ENCODE assay signal across 8 cellular contexts in genomic region chr3:45105855-45106655, GRCh38. TPM values are rescaled to one million over a fixed set of nuclear protein-coding genes. Genes with fewer than 3 reads are reported as not detected.
A peak's percentile ranks its signal among the peaks of the same experiment; 100 is the strongest.
DNase-seq lines count a peak whose midpoint lies in the region; ATAC-seq, FAIRE-seq and TF ChIP-seq lines count a peak whose summit lies in the region.

No MANE protein-coding gene starts in this region.

- no peak overlapping the region for H3K4me3 Mint-ChIP-seq in WTC11

- no peak for TF ChIP-seq CTCF in WTC11 (IDR thresholded peaks at IDR 0.05)
- no peak for TF ChIP-seq CTCF in cardiac fibroblast (IDR thresholded peaks at IDR 0.05; ENCODE audit: low read depth, low read length)
- no peak for TF ChIP-seq CTCF in ascending aorta (IDR thresholded peaks at IDR 0.05)

- H3K4me1 Mint-ChIP-seq in WTC11: no peaks in the 10 kb centered on the region

- POLR2A ChIA-PET in WTC11 (lab: Charles Lee): no interaction called here

- intact Hi-C loops in ascending aorta (cut with DNase I): no loop called here

- no peaks in the 10 kb centered on the region for H3K36me3 ChIP-seq in ascending aorta

- ATAC-seq in GM19463 (IDR thresholded peaks at IDR 0.05; ENCODE audit: unreplicated experiment): peak; percentile 49
- ATAC-seq in WTC11: no peak
- ATAC-seq in GM19397 (IDR thresholded peaks at IDR 0.05; ENCODE audit: unreplicated experiment): no peak
- ATAC-seq in GM19324 (IDR thresholded peaks at IDR 0.05; ENCODE audit: low FRiP score, unreplicated experiment): no peak

- H3K4me1 ChIP-seq in ascending aorta: no peaks in the 10 kb centered on the region

- no peaks in the 10 kb centered on the region for H3K27me3 Mint-ChIP-seq in WTC11 (ENCODE audit: low read depth)

- H3K9me3 ChIP-seq in ascending aorta: no peaks in the 10 kb centered on the region

- FAIRE-seq in GM19239 (lab: Jason Lieb, UNC): no peak

- no peaks in the 10 kb centered on the region for H3K9me3 Mint-ChIP-seq in WTC11

- no peak for DNase-seq in WTC11 (ENCODE audit: low spot score)
- DNase-seq in cardiac fibroblast (ENCODE audit: low read depth in 2 of 2): peak; percentile 59 to 91
- DNase-seq in stimulated activated CD4-positive, alpha-beta T cell treated with anti-CD3 and anti-CD28 coated beads, Interleukin-4, amount 100 ng/mL, for 48 hours (ENCODE audit: low read depth in 2 of 2): peak; percentile 51 to 74
- DNase-seq in GM19239 (ENCODE audit: insufficient read length, low spot score): no peak
- DNase-seq in ascending aorta (ENCODE audit: low spot score in 2 of 2): no peak

- CTCF ChIA-PET in WTC11 (lab: Charles Lee): no interaction called here

- H3K36me3 Mint-ChIP-seq in WTC11: peaks cover 29% of the 10 kb centered on the region

- H3K4me3 ChIP-seq in cardiac fibroblast (replicated peaks in 1 of 2; ENCODE audit: low read depth in 2 of 2, low read length in 2 of 2): no peak overlapping the region
- no peak overlapping the region for H3K4me3 ChIP-seq in ascending aorta

- no peak overlapping the region for H3K27ac ChIP-seq in ascending aorta

- H3K27ac Mint-ChIP-seq in WTC11: peak overlapping the region; percentile 49; the same call in 1 of the 2 replicates

- no peaks in the 10 kb centered on the region for H3K27me3 ChIP-seq in ascending aorta

TF ChIP-seq in WTC11, 78 proteins besides CTCF, POLR2A, EP300 and RAD21:
- TF ChIP-seq ETV6 (CRISPR knock-in tag; IDR thresholded peaks at IDR 0.05): no peak
- TF ChIP-seq ATF1 (CRISPR knock-in tag; IDR thresholded peaks at IDR 0.05): no peak
- TF ChIP-seq ZNF263 (CRISPR knock-in tag; IDR thresholded peaks at IDR 0.05; ENCODE audit: low read depth): no peak
- TF ChIP-seq AR (CRISPR knock-in tag; IDR thresholded peaks at IDR 0.05): no peak
- no peak for TF ChIP-seq SOX15 (CRISPR knock-in tag; IDR thresholded peaks at IDR 0.05)
- no peak for TF ChIP-seq ARID4B (CRISPR knock-in tag; IDR thresholded peaks at IDR 0.05; ENCODE audit: borderline replicate concordance)

RNA-seq across cellular contexts. Expression of gene CDCP1, which starts 40.1 kb away (rescaled TPM):
- 13.4 to 14.6 TPM (median 13.5 TPM) in 3 replicates for total RNA-seq in WTC11 (2021)
- 3.0 TPM for total RNA-seq in ascending aorta

Comparison
In these comparisons a context has a peak if more than half of its experiments do, and no peak if none do; other contexts are left out.
1. DNase-seq: peak in cardiac fibroblast (2 of 2) and stimulated activated CD4-positive, alpha-beta T cell treated with anti-CD3 and anti-CD28 coated beads, Interleukin-4, amount 100 ng/mL, for 48 hours (2 of 2); none in WTC11 (single experiment), GM19239 (single experiment) and ascending aorta (0 of 2).